19 cellular contexts compared by ENCODE assay signal in the genomic region with DNA sequence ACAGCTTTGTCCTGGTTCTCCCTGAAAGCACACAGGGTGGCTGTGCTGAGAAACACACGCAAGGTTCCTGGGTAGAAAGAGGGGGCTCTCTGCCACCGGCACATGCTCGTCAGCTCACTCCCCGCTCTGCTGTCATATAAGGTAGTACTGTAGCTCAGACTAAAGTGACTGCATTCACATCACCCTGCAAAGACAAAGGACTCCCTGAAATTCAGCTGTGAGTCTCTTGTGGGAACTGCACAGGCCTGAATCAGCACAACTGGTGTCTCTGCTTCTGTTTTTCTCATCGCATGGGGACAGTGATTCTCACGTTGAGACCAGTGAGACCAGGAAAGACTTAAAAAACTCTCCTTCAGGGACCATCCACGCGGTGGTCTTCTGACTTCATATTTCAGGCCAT.
A peak's percentile ranks its signal among the peaks of the same experiment; 100 is the strongest.
DNase-seq lines count a peak whose midpoint lies in the region; ATAC-seq, FAIRE-seq and TF ChIP-seq lines count a peak whose summit lies in the region.
"Had no signal": no experiment of that assay in that cellular context is flagged by ENCODE, and none has a peak within 500 bp of the region (broad histone marks: within the 10 kb centered on the region; RNA-seq: fewer than 3 reads in every experiment).

No MANE protein-coding gene starts in this region.

- FAIRE-seq in GM12892 (lab: Jason Lieb, UNC) = no peak
- FAIRE-seq: H54 had no signal

- H3K4me1 Mint-ChIP-seq in Caco-2 (ENCODE audit: low read depth, unreplicated experiment) (peaks cover 23% of the 10 kb centered on the region), neural progenitor cell (peaks cover 5% of the 10 kb centered on the region)
- H3K4me1 Mint-ChIP-seq in activated T-helper 17 cell treated with anti-CD3 and anti-CD28 coated beads, Interleukin-2, amount 50 U/mL, for 72 hours = no peaks in the 10 kb centered on the region
- H3K4me1 Mint-ChIP-seq: CD4-positive, CD25-positive, alpha-beta regulatory T cell had no signal

- CTCF ChIA-PET in Caco-2 (lab: Charles Lee) = no interaction called here

- H3K79me2 ChIP-seq in neural progenitor cell (ENCODE audit: low read depth) = peaks cover 3% of the 10 kb centered on the region

- H3K36me3 Mint-ChIP-seq in Caco-2 (ENCODE audit: insufficient read depth, unreplicated experiment) = peaks cover 50% of the 10 kb centered on the region
- H3K36me3 Mint-ChIP-seq in activated T-helper 17 cell treated with anti-CD3 and anti-CD28 coated beads, Interleukin-2, amount 50 U/mL, for 72 hours (ENCODE audit: low read depth) = peaks cover 68% of the 10 kb centered on the region
- peaks cover 21% of the 10 kb centered on the region for H3K36me3 Mint-ChIP-seq in neural progenitor cell

- H3K27ac ChIP-seq in psoas muscle = peak overlapping the region; percentile 73
- no peak overlapping the region for H3K27ac ChIP-seq in neural progenitor cell

- H3K4me3 ChIP-seq in Caco-2 (ENCODE audit: low read depth, low read length) (no peak overlapping the region), psoas muscle (no peak overlapping the region), neural progenitor cell (no peak overlapping the region)

- 73 to 94% (median 89%) methylated on average over 8 of the region's 8 CpGs for WGBS in psoas muscle, 3 donors

- H3K27me3 Mint-ChIP-seq in Caco-2 (ENCODE audit: insufficient read depth, unreplicated experiment) (no peaks in the 10 kb centered on the region), neural progenitor cell (ENCODE audit: insufficient read depth, low read depth) (peaks cover 2% of the 10 kb centered on the region)
- no peaks in the 10 kb centered on the region for H3K27me3 Mint-ChIP-seq in activated T-helper 17 cell treated with anti-CD3 and anti-CD28 coated beads, Interleukin-2, amount 50 U/mL, for 72 hours
- H3K27me3 Mint-ChIP-seq: CD4-positive, CD25-positive, alpha-beta regulatory T cell had no signal

- H3K27ac Mint-ChIP-seq in Caco-2 (ENCODE audit: unreplicated experiment) (peak overlapping the region; percentile 13), neural progenitor cell (no peak overlapping the region)
- H3K27ac Mint-ChIP-seq in activated T-helper 17 cell treated with anti-CD3 and anti-CD28 coated beads, Interleukin-2, amount 50 U/mL, for 72 hours = peak overlapping the region; percentile 42
- H3K27ac Mint-ChIP-seq: HFFc6 had no signal

- peaks cover 35% of the 10 kb centered on the region for H3K4me1 ChIP-seq in Caco-2
- peaks cover 11% of the 10 kb centered on the region for H3K4me1 ChIP-seq in psoas muscle
- H3K4me1 ChIP-seq in neural progenitor cell = peaks cover 6% of the 10 kb centered on the region

- H3K9me3 ChIP-seq in Caco-2 = no peaks in the 10 kb centered on the region
- no peaks in the 10 kb centered on the region for H3K9me3 ChIP-seq in psoas muscle
- H3K9me3 ChIP-seq in neural progenitor cell (ENCODE audit: low read depth) = no peaks in the 10 kb centered on the region

- peaks cover 28% of the 10 kb centered on the region for H4K20me1 ChIP-seq in neural progenitor cell (ENCODE audit: low read depth)

- no peak overlapping the region for H3K9ac ChIP-seq in neural progenitor cell

- no peak overlapping the region for H2AFZ ChIP-seq in neural progenitor cell (replicated peaks)

- no peak for ATAC-seq in activated T-helper 17 cell treated with anti-CD3 and anti-CD28 coated beads, Interleukin-2, amount 50 U/mL, for 72 hours (replicated peaks)
- no peak for ATAC-seq in psoas muscle
- ATAC-seq: Panc1, Right ventricle myocardium inferior had no signal

- DNase-seq in Caco-2 (no peak), medulla oblongata (ENCODE audit: extremely low spot score) (peak; percentile 56), psoas muscle (no peak), GM12892 (ENCODE audit: insufficient read length) (no peak), neural progenitor cell (ENCODE audit: low spot score) (no peak)
- no peak for DNase-seq in effector CD4-positive, alpha-beta T cell
- DNase-seq in stimulated activated CD4-positive, alpha-beta T cell treated with anti-CD3 and anti-CD28 coated beads, Interleukin-12 subunit alpha, Interleukin-12 subunit beta, amount 100 ng/mL, for 4 hours = no peak
- DNase-seq: ACHN; CD4-positive, CD25-positive, alpha-beta regulatory T cell; HFFc6; Kasumi-1; MM.1S; NCI-H187; NCI-H226; NCI-H524 treated with DMSO at 0.1 percent for 48 hours had no signal

- H3K4me2 ChIP-seq in neural progenitor cell = no peak overlapping the region

- H3K4me3 Mint-ChIP-seq in Caco-2 (ENCODE audit: unreplicated experiment) (no peak overlapping the region), neural progenitor cell (no peak overlapping the region)
- H3K4me3 Mint-ChIP-seq in activated T-helper 17 cell treated with anti-CD3 and anti-CD28 coated beads, Interleukin-2, amount 50 U/mL, for 72 hours = no peak overlapping the region
- H3K4me3 Mint-ChIP-seq: CD4-positive, CD25-positive, alpha-beta regulatory T cell; HFFc6 had no signal

- no TSS peak for BruUV-seq in Caco-2 (replicated peaks; lab: Mats Ljungman, UMichigan)

- peaks cover 5% of the 10 kb centered on the region for H3F3A ChIP-seq in neural progenitor cell (ENCODE audit: low read depth)

- H3K36me3 ChIP-seq in Caco-2 (ENCODE audit: control insufficient read depth, insufficient read depth, low read length) (peaks cover 2% of the 10 kb centered on the region), psoas muscle (ENCODE audit: insufficient read depth in 1 of 2, low read depth in 1 of 2) (peaks cover 4 to 74% of the 10 kb centered on the region in 2 donors), neural progenitor cell (no peaks in the 10 kb centered on the region)

- no peaks in the 10 kb centered on the region for H3K27me3 ChIP-seq in Caco-2 (replicated peaks; ENCODE audit: control insufficient read depth, insufficient read depth, low read length)
- no peaks in the 10 kb centered on the region for H3K27me3 ChIP-seq in psoas muscle (ENCODE audit: insufficient read depth in 3 of 3, low read length in 2 of 3)
- H3K27me3 ChIP-seq in neural progenitor cell = peaks cover 10% of the 10 kb centered on the region

- intact Hi-C loops in Caco-2 (cut with micrococcal nuclease; ENCODE audit: unreplicated experiment) = loop anchor here (2.0 to 10.0 kb wide), 4 partner anchors 22 to 179 kb away; partner anchors contain the start of gene PEX26
- intact Hi-C loops in psoas muscle (cut with DNase I) = loop anchor here in 1 of 2 donors (5.0 kb wide), 1 partner anchor 174 kb away; no protein-coding TSS in a partner anchor

- no peaks in the 10 kb centered on the region for H3K9me3 Mint-ChIP-seq in Caco-2 (ENCODE audit: unreplicated experiment)
- no peaks in the 10 kb centered on the region for H3K9me3 Mint-ChIP-seq in activated T-helper 17 cell treated with anti-CD3 and anti-CD28 coated beads, Interleukin-2, amount 50 U/mL, for 72 hours
- H3K9me3 Mint-ChIP-seq in neural progenitor cell = no peaks in the 10 kb centered on the region
- H3K9me3 Mint-ChIP-seq: CD4-positive, CD25-positive, alpha-beta regulatory T cell; HFFc6 had no signal

- POLR2A ChIA-PET in Caco-2 (lab: Charles Lee) = no interaction called here

- TF ChIP-seq CTCF in Caco-2 (IDR thresholded peaks at IDR 0.05; ENCODE audit: insufficient read depth in 1 of 2, low read depth in 1 of 2, low read length in 1 of 2, severe bottlenecking in 1 of 2, unreplicated experiment in 1 of 2) (no peak), psoas muscle (IDR thresholded peaks at IDR 0.05) (no peak), neural progenitor cell (IDR thresholded peaks at IDR 0.05) (no peak)

- TF ChIP-seq POLR2A in GM12892 (IDR thresholded peaks at IDR 0.05; ENCODE audit: low read depth, low read length) = no peak
